1 cellular context compared by ENCODE assay signal in genomic region chr22:47275479-47276218, GRCh38.
TF ChIP-seq lines count a peak whose summit lies in the region.

No MANE protein-coding gene starts in this region.

TF ChIP-seq in SK-N-SH treated with all-trans-retinoic acid at 6 μM for 48 hours, 23 proteins besides CTCF, POLR2A, EP300 and RAD21 (continued from another document):
- TF ChIP-seq PATZ1 (CRISPR knock-in tag; IDR thresholded peaks at IDR 0.05; ENCODE audit: borderline replicate concordance) = no peak
- TF ChIP-seq, protein P1, sequence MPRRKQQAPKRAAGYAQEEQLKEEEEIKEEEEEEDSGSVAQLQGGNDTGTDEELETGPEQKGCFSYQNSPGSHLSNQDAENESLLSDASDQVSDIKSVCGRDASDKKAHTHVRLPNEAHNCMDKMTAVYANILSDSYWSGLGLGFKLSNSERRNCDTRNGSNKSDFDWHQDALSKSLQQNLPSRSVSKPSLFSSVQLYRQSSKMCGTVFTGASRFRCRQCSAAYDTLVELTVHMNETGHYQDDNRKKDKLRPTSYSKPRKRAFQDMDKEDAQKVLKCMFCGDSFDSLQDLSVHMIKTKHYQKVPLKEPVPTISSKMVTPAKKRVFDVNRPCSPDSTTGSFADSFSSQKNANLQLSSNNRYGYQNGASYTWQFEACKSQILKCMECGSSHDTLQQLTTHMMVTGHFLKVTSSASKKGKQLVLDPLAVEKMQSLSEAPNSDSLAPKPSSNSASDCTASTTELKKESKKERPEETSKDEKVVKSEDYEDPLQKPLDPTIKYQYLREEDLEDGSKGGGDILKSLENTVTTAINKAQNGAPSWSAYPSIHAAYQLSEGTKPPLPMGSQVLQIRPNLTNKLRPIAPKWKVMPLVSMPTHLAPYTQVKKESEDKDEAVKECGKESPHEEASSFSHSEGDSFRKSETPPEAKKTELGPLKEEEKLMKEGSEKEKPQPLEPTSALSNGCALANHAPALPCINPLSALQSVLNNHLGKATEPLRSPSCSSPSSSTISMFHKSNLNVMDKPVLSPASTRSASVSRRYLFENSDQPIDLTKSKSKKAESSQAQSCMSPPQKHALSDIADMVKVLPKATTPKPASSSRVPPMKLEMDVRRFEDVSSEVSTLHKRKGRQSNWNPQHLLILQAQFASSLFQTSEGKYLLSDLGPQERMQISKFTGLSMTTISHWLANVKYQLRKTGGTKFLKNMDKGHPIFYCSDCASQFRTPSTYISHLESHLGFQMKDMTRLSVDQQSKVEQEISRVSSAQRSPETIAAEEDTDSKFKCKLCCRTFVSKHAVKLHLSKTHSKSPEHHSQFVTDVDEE (CRISPR knock-in tag; IDR thresholded peaks at IDR 0.05) = no peak
- no peak for TF ChIP-seq ZNF8 (CRISPR knock-in tag; IDR thresholded peaks at IDR 0.05)
- no peak for TF ChIP-seq ZNF70 (CRISPR knock-in tag; IDR thresholded peaks at IDR 0.05)
- no peak for TF ChIP-seq BACH2 (CRISPR knock-in tag; IDR thresholded peaks at IDR 0.05; ENCODE audit: borderline replicate concordance)
- TF ChIP-seq ZC3H10 (CRISPR knock-in tag; IDR thresholded peaks at IDR 0.05) = no peak
